In the genomic region with DNA sequence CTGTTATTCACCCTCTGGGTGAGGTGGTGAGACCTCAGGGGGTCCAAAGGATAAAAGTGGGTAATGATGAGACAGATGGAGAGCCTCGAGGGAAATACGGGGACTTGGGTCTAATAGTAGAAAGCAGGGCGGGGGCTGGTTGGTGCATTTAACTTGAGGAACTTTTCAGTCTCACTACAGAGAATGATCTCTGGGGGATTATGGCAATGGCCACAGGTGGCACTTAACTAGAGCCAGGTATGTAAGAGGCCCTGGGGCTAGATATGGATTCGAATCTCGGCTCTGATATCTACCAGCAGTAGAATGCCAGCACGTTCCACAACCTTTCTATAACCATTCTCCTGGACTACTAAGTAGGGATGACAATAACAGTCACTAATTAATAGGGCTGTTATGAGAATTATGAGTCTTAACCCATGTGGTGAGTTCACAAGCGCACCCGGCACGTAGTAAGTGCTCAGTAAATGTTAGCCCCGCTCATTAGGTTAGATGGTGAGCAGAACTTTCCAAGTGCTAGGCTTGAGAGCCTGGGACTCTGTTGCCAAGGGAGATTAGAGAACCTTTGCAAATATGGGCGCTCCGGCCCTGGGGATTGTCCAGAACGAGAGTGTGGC, we compare ENCODE assay signal across 9 cellular contexts. TPM values are rescaled to one million over a fixed set of nuclear protein-coding genes. Genes with fewer than 3 reads are reported as not detected.
DNase-seq lines count a peak whose midpoint lies in the region; TF ChIP-seq lines count a peak whose summit lies in the region.
"Had no signal": no experiment of that assay in that cellular context is flagged by ENCODE, and none has a peak within 500 bp of the region (broad histone marks: within the 10 kb centered on the region; RNA-seq: fewer than 3 reads in every experiment).

No MANE protein-coding gene starts in this region.

- H3K27me3 ChIP-seq in esophagus squamous epithelium = peaks cover 6 to 96% (median 12%) of the 10 kb centered on the region in 4 donors

- H3K4me3 ChIP-seq in GM12864 (ENCODE audit: low read depth, low read length) (peak overlapping the region; percentile 94), esophagus squamous epithelium (peak overlapping the region; percentile 32 to 79 (median 58)), retinal pigment epithelial cell (ENCODE audit: low read length) (peak overlapping the region; percentile 40)

- H3K36me3 ChIP-seq in esophagus squamous epithelium = no peaks in the 10 kb centered on the region
- H3K36me3 ChIP-seq: adrenal gland had no signal

- peaks cover 10 to 52% (median 23%) of the 10 kb centered on the region in 3 donors for H3K4me1 ChIP-seq in esophagus squamous epithelium

- WGBS in esophagus squamous epithelium, 2 donors = 59 to 71% methylated on average over 7 to 10 of the region's 13 CpGs

- H3K9me3 ChIP-seq in esophagus squamous epithelium = no peaks in the 10 kb centered on the region
- H3K9me3 ChIP-seq: adrenal gland had no signal

- H3K27ac ChIP-seq in esophagus squamous epithelium = peak overlapping the region in 2 of 4 donors; percentile 64 to 84

- no peak for TF ChIP-seq POLR2A in esophagus squamous epithelium (IDR thresholded peaks at IDR 0.05)

- in situ Hi-C loops in ACHN (cut with HindIII; ENCODE audit: low pct_ligation_motif_present, low pct_unique_long_range_greater_than_20kb, low sequenced_read_pairs) = loop anchor here (25.0 kb wide), 1 partner anchor 390 kb away; no protein-coding TSS in a partner anchor

- DNase-seq in GM12864 (ENCODE audit: low read depth) = no peak
- peak; percentile 62 for DNase-seq in NCI-H2171 treated with DMSO at 0.1 percent for 48 hours (lab: John Stamatoyannopoulos, UW)
- no peak for DNase-seq in esophagus squamous epithelium (lab: John Stamatoyannopoulos, UW)
- no peak for DNase-seq in retinal pigment epithelial cell (ENCODE audit: low read depth)
- no peak for DNase-seq in ACHN
- no peak for DNase-seq in AG08395 (ENCODE audit: low spot score)
- DNase-seq in NCI-H187 (lab: John Stamatoyannopoulos, UW) = no peak
- DNase-seq in NCI-H2196 treated with DMSO at 0.1 percent for 48 hours (lab: John Stamatoyannopoulos, UW; ENCODE audit: unreplicated experiment) = no peak
- DNase-seq: adrenal gland had no signal

- intact Hi-C loops in esophagus squamous epithelium (cut with DNase I) = no loop called here

- TF ChIP-seq CTCF in GM12864 (IDR thresholded peaks at IDR 0.05; ENCODE audit: low read depth, low read length, missing control alignments) = peak; percentile 5
- no peak for TF ChIP-seq CTCF in esophagus squamous epithelium (IDR thresholded peaks at IDR 0.05)
- no peak for TF ChIP-seq CTCF in retinal pigment epithelial cell (conservative IDR thresholded peaks at IDR 0.05; ENCODE audit: low read depth, low read length)

RNA-seq across cellular contexts. Expression of a gene that starts 0.9 kb away (rescaled TPM):
- total RNA-seq in esophagus squamous epithelium = 1 to 10 TPM; 1.0 to 6.7 (median 2.6) TPM

Comparison
In these comparisons a context has a peak if more than half of its experiments do, and no peak if none do; other contexts are left out.
1. H3K4me3 ChIP-seq: peak in every context shown above with its lines; median percentile 94 in GM12864; 58 in esophagus squamous epithelium; 40 in retinal pigment epithelial cell.